1 cellular context compared by ENCODE assay signal in the genomic region with DNA sequence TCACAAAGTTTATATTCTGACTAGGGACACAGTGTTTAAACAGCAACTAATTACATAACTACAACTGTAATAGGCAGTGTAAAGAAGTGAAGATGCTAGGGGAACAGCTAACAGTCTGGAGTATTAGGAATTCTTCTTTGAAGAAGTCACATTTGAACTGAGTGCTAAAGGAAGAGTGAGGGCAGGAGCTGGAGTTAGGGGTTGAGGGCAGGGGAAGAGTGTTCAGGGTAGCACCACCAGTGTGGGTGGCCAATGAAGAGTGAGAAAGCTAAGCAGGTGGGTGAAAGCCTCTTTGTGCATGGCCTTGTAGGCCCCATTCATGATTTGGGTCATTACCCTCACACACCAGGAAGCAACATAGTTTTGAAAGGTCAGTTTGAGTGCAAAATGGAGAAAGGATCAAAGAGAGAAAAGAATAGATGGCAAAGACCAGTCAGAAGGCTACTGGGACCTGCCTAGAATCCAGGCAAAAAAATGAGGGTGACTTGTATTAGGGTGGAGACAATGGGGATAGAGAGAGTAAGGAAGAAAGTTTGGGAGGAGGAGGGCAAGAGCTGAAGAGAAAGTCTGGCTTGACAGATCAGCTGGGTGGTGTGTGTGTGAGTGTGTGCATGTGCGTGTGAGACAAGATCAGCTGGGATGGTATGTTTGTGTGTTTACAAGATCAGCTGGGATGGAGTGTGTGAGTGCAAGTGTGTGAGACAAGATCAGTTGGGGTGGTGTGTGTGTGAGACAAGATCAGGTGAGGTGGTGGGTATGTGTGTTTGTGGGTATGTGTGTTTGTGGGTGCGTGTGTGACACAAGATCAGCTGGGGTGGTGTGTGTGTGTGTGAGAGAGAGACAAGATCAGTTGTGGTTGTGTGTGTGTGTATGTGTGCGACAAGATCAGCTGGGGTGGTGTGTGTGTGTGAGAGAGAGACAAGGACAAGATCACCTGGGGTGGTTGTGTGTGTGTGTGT.
TF ChIP-seq lines count a peak whose summit lies in the region.

No MANE protein-coding gene starts in this region.

TF ChIP-seq in GM12878, 131 proteins besides CTCF, POLR2A, EP300 and RAD21:
- 0 out of 2 replicates have a peak, but pooled peaks have one; percentile 35 for TF ChIP-seq NFIC (IDR thresholded peaks at IDR 0.05; ENCODE audit: low read depth, low read length)
- TF ChIP-seq, protein P1, sequence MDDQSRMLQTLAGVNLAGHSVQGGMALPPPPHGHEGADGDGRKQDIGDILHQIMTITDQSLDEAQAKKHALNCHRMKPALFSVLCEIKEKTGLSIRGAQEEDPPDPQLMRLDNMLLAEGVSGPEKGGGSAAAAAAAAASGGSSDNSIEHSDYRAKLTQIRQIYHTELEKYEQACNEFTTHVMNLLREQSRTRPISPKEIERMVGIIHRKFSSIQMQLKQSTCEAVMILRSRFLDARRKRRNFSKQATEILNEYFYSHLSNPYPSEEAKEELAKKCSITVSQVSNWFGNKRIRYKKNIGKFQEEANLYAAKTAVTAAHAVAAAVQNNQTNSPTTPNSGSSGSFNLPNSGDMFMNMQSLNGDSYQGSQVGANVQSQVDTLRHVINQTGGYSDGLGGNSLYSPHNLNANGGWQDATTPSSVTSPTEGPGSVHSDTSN (IDR thresholded peaks at IDR 0.05; ENCODE audit: insufficient replicate concordance, low read depth, low read length), result no peak
- TF ChIP-seq NBN (IDR thresholded peaks at IDR 0.05), result peak; percentile 38; the same call in 1 of the 2 replicates
- peak; percentile 80; the same call in 1 of the 2 replicates for TF ChIP-seq HDGF (IDR thresholded peaks at IDR 0.05)
- TF ChIP-seq STAT3 (IDR thresholded peaks at IDR 0.05; ENCODE audit: low read depth, low read length), result no peak
